13 cellular contexts compared by ENCODE assay signal in genomic region chr3:127781411-127782001, GRCh38. TPM values are rescaled to one million over a fixed set of nuclear protein-coding genes. Genes with fewer than 3 reads are reported as not detected.
DNase-seq lines count a peak whose midpoint lies in the region; ATAC-seq, FAIRE-seq and TF ChIP-seq lines count a peak whose summit lies in the region.
"Had no signal": no experiment of that assay in that cellular context is flagged by ENCODE, and none has a peak within 500 bp of the region (broad histone marks: within the 10 kb centered on the region; RNA-seq: fewer than 3 reads in every experiment).

No MANE protein-coding gene starts in this region.

- peak; percentile 81 for DNase-seq in GM03348 (ENCODE audit: low spot score)
- DNase-seq in astrocyte (ENCODE audit: low read depth), result peak; percentile 59
- DNase-seq in left ventricle myocardium superior, result peak; percentile 67
- DNase-seq in stomach, result no peak
- no peak for DNase-seq in NCI-H1092 treated with DMSO at 0.1 percent for 48 hours (lab: John Stamatoyannopoulos, UW)
- DNase-seq in substantia nigra (lab: John Stamatoyannopoulos, UW), result no peak
- DNase-seq: activated CD8-positive, alpha-beta memory T cell treated with anti-CD3 and anti-CD28 coated beads, Interleukin-2, amount 50 U/mL, for 4 hours; NCI-H69; stimulated activated naive CD4-positive, alpha-beta T cell treated with Interleukin-2 at 50 U/mL for 16 hours; T-helper 2 cell had no signal

- H3K9me3 ChIP-seq in astrocyte (ENCODE audit: insufficient read depth, low read depth, low read length), result no peaks in the 10 kb centered on the region
- no peaks in the 10 kb centered on the region for H3K9me3 ChIP-seq in stomach

- H2AFZ ChIP-seq in astrocyte (ENCODE audit: low read depth, low read length), result peak overlapping the region; percentile 24

- intact Hi-C loops in left ventricle myocardium superior (cut with micrococcal nuclease) (no loop called here), stomach (cut with DNase I; ENCODE audit: low total_unique reads) (no loop called here)

- H3K27me3 Mint-ChIP-seq in astrocyte (ENCODE audit: low read depth, unreplicated experiment), result no peaks in the 10 kb centered on the region

- peak overlapping the region; percentile 26 for H3K4me2 ChIP-seq in astrocyte (ENCODE audit: low read length)

- peaks cover 6% of the 10 kb centered on the region for H3K36me3 Mint-ChIP-seq in astrocyte (ENCODE audit: low read depth, unreplicated experiment)

- peak overlapping the region; percentile 30 for H3K9ac ChIP-seq in astrocyte (ENCODE audit: low read length)

- H3K27ac ChIP-seq in astrocyte (ENCODE audit: low read depth, low read length) (peak overlapping the region; percentile 37), stomach (peak overlapping the region in 4 of 5 donors; percentile 43 to 63 (median 55)), substantia nigra (ENCODE audit: low read depth, low read length, poor library complexity, severe bottlenecking) (no peak overlapping the region)

- TF ChIP-seq POLR2A in stomach (IDR thresholded peaks at IDR 0.05), result no peak

- FAIRE-seq in astrocyte (lab: Jason Lieb, UNC), result no peak
- FAIRE-seq: bronchial epithelial cell had no signal

- peaks cover 11% of the 10 kb centered on the region for H3K4me1 Mint-ChIP-seq in astrocyte (ENCODE audit: low read depth, unreplicated experiment)

- H3K4me3 ChIP-seq in astrocyte (ENCODE audit: insufficient read depth, low read depth, low read length), result no peak overlapping the region
- H3K4me3 ChIP-seq in stomach, result no peak overlapping the region

- 63 to 80% (median 73%) methylated on average over 15 of the region's 15 CpGs for WGBS in stomach, 5 donors

- no peak for TF ChIP-seq CTCF in astrocyte (IDR thresholded peaks at IDR 0.05; ENCODE audit: insufficient read depth, low read depth, low read length)
- no peak for TF ChIP-seq CTCF in stomach (IDR thresholded peaks at IDR 0.05)

- H3K79me2 ChIP-seq in astrocyte (ENCODE audit: insufficient read depth, low read length), result peaks cover 2% of the 10 kb centered on the region

- H3K36me3 ChIP-seq in astrocyte (ENCODE audit: insufficient read depth, low read length), result no peaks in the 10 kb centered on the region
- H3K36me3 ChIP-seq in stomach, result peaks cover 0 to 5% (median 2%) of the 10 kb centered on the region in 4 donors

- H3K4me1 ChIP-seq in astrocyte (ENCODE audit: insufficient read depth, low read length) (peaks cover 22% of the 10 kb centered on the region), stomach (peaks cover 19 to 61% (median 41%) of the 10 kb centered on the region in 4 donors)

- ATAC-seq in left ventricle myocardium superior (peak; percentile 51), esophagus mucosa (no peak), HG02623 (IDR thresholded peaks at IDR 0.05; ENCODE audit: unreplicated experiment) (no peak)

- no peaks in the 10 kb centered on the region for H4K20me1 ChIP-seq in astrocyte (ENCODE audit: insufficient read depth, low read length)

- H3K4me3 Mint-ChIP-seq in astrocyte (ENCODE audit: unreplicated experiment), result no peak overlapping the region

- peaks cover 4% of the 10 kb centered on the region for H3K9me3 Mint-ChIP-seq in astrocyte (ENCODE audit: unreplicated experiment)

- H3K27me3 ChIP-seq in astrocyte (ENCODE audit: insufficient read depth, low read length) (no peaks in the 10 kb centered on the region), stomach (no peaks in the 10 kb centered on the region)

- no peak overlapping the region for H3K27ac Mint-ChIP-seq in astrocyte (ENCODE audit: unreplicated experiment)

- TF ChIP-seq EP300 in stomach (IDR thresholded peaks at IDR 0.05), result no peak

RNA-seq across cellular contexts. Expression of gene MGLL, which starts 40.8 kb away (rescaled TPM):
- 24.5 and 27.3 TPM in 2 replicates for total RNA-seq in astrocyte
- total RNA-seq in left ventricle myocardium superior, result 94.3 TPM
- total RNA-seq in stomach, result 100 to 1,000 TPM in 1 of 5 donors, 10 to 100 TPM in 4; 10.5 to 118 (median 55.1) TPM
- 10 to 100 TPM; 17.3 to 50.9 (median 25.0) TPM for polyA plus RNA-seq in stomach
- 135 TPM for total RNA-seq in esophagus mucosa

Comparison
In these comparisons a context has a peak if more than half of its experiments do, and no peak if none do; other contexts are left out.
1. DNase-seq: peak in GM03348 (single experiment), astrocyte (single experiment) and left ventricle myocardium superior (single experiment); none in stomach (single experiment), NCI-H1092 treated with DMSO at 0.1 percent for 48 hours (single experiment) and substantia nigra (0 of 49).